In genomic region chr19:42244452-42245220, GRCh38 we compare ENCODE assay signal across 1 cellular context.
TF ChIP-seq lines count a peak whose summit lies in the region.

No MANE protein-coding gene starts in this region.

TF ChIP-seq in endothelial cell of umbilical vein, 7 proteins besides CTCF, POLR2A, EP300 and RAD21 (continued from another document):
- TF ChIP-seq POLR2AphosphoS5 (IDR thresholded peaks at IDR 0.05; ENCODE audit: insufficient read depth, low read depth, low read length), result peak; percentile 18
- no peak for TF ChIP-seq FOS (IDR thresholded peaks at IDR 0.05; ENCODE audit: borderline replicate concordance, insufficient read depth, low read length)
- no peak for TF ChIP-seq MYC (IDR thresholded peaks at IDR 0.05; ENCODE audit: low read depth, low read length)
- no peak for TF ChIP-seq GATA2 (IDR thresholded peaks at IDR 0.05; ENCODE audit: insufficient read depth, insufficient read length, low read depth, low read length)
- TF ChIP-seq JUN (IDR thresholded peaks at IDR 0.05; ENCODE audit: borderline replicate concordance, insufficient read depth, insufficient read length, low read depth), result no peak
